In the genomic region with DNA sequence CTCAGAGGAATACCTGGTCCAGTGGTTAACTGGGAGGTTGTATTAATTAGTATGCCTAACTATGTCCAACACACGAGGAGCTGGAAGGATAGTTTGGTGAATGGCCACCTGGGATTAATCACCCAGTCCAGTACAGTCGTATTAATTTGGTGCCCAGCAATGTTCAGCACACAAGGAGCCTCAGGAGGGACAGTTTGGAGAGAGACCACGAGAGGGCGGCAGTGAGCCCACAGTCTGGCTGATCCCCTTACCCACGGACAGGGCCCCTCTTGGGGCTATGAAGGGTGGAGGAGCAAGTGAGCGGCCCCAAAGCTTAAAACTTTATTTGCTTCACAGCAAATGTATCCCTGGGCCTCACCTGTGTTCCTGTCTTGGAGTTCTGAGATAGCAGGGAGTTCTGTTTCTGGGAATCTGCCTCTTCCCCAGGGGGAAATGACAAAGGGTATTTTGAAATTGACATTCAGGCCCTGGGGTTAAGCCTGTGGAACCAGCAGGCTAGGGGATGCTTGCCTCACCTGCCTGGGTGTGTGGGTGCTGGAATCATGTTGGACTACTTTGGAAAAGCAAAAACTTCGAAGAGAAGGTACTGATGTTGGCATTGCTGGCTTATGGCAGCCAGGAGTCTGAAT, we compare ENCODE assay signal across 8 cellular contexts.
DNase-seq lines count a peak whose midpoint lies in the region; ATAC-seq, FAIRE-seq and TF ChIP-seq lines count a peak whose summit lies in the region.

No MANE protein-coding gene starts in this region.

- DNase-seq in GM03348 (ENCODE audit: low spot score) (peak; percentile 54), endothelial cell of umbilical vein (ENCODE audit: low read depth, low spot score) (peak; percentile 19), transverse colon (peak; percentile 17)
- DNase-seq in activated CD4-positive, alpha-beta T cell treated with anti-CD3 and anti-CD28 coated beads for 48 hours, result peak; percentile 68
- peak in 7 of 10 donors; percentile 3 to 20 (median 11) for DNase-seq in naive thymus-derived CD8-positive, alpha-beta T cell

- H3K4me1 Mint-ChIP-seq in naive thymus-derived CD8-positive, alpha-beta T cell, result no peaks in the 10 kb centered on the region

- TF ChIP-seq EP300 in transverse colon (IDR thresholded peaks at IDR 0.05; ENCODE audit: low read depth), result no peak

- in situ Hi-C loops in transverse colon (cut with MboI; ENCODE audit: low pct_ligation_motif_present in 1 of 4, low pct_unique_long_range_greater_than_20kb in 1 of 4, low sequenced_read_pairs in 3 of 4), result no loop called here

- H3K9me1 ChIP-seq in endothelial cell of umbilical vein (replicated peaks; ENCODE audit: control insufficient read depth, extremely low read depth, insufficient read depth, low read length), result no peaks in the 10 kb centered on the region

- H3K4me1 ChIP-seq in endothelial cell of umbilical vein (ENCODE audit: control insufficient read depth, extremely low read depth, insufficient read depth, low read length), result no peaks in the 10 kb centered on the region
- peaks cover 0 to 3% (median 0%) of the 10 kb centered on the region in 4 donors for H3K4me1 ChIP-seq in transverse colon

- no TSS peak for BruUV-seq in endothelial cell of umbilical vein (replicated peaks; lab: Mats Ljungman, UMichigan)

- CTCF ChIA-PET in endothelial cell of umbilical vein (lab: Charles Lee), result no interaction called here

- H2AFZ ChIP-seq in endothelial cell of umbilical vein (ENCODE audit: low read depth, low read length), result no peak overlapping the region

- peaks cover 0 to 3% (median 0%) of the 10 kb centered on the region in 9 donors for H3K9me3 Mint-ChIP-seq in naive thymus-derived CD8-positive, alpha-beta T cell

- dilution Hi-C loops in endothelial cell of umbilical vein (cut with MboI; ENCODE audit: extremely low pct_ligation_motif_present, low sequenced_read_pairs), result no loop called here

- H4K20me1 ChIP-seq in endothelial cell of umbilical vein (replicated peaks; ENCODE audit: control insufficient read depth, extremely low read depth, insufficient read depth, low read length), result no peaks in the 10 kb centered on the region

- H3K9me3 ChIP-seq in endothelial cell of umbilical vein (replicated peaks; ENCODE audit: control insufficient read depth, insufficient read depth, low read length), result no peaks in the 10 kb centered on the region
- H3K9me3 ChIP-seq in transverse colon, result no peaks in the 10 kb centered on the region

- H3K27me3 Mint-ChIP-seq in naive thymus-derived CD8-positive, alpha-beta T cell, result peaks cover 0 to 12% (median 2%) of the 10 kb centered on the region in 5 donors

- intact Hi-C loops in endothelial cell of umbilical vein (cut with micrococcal nuclease), result loop anchor here (1.0 to 5.0 kb wide), 5 partner anchors 34 to 483 kb away; no protein-coding TSS in a partner anchor
- intact Hi-C loops in transverse colon (cut with DNase I; ENCODE audit: low total_unique reads), result no loop called here

- no peaks in the 10 kb centered on the region for H3K79me2 ChIP-seq in endothelial cell of umbilical vein (ENCODE audit: control insufficient read depth, insufficient read depth, low read length)

- no peak overlapping the region for H3K4me3 ChIP-seq in endothelial cell of umbilical vein (replicated peaks in 1 of 3; ENCODE audit: insufficient read depth in 1 of 3, low read depth in 1 of 3, low read length in 3 of 3)
- H3K4me3 ChIP-seq in transverse colon, result no peak overlapping the region

- POLR2A ChIA-PET in endothelial cell of umbilical vein (lab: Charles Lee), result no interaction called here
- POLR2A ChIA-PET in naive thymus-derived CD8-positive, alpha-beta T cell (lab: Charles Lee), result no interaction called here

- no peak overlapping the region for H3K4me2 ChIP-seq in endothelial cell of umbilical vein (ENCODE audit: insufficient read depth, low read length)

- H3K27me3 ChIP-seq in endothelial cell of umbilical vein (ENCODE audit: control insufficient read depth in 2 of 2, insufficient read depth in 2 of 2, low read length in 2 of 2), result no peaks in the 10 kb centered on the region
- H3K27me3 ChIP-seq in transverse colon, result no peaks in the 10 kb centered on the region

- FAIRE-seq in endothelial cell of umbilical vein (lab: Jason Lieb, UNC), result peak; percentile 12

- no peaks in the 10 kb centered on the region for H3K36me3 Mint-ChIP-seq in naive thymus-derived CD8-positive, alpha-beta T cell

- 21 to 100% methylated on average over 1 to 7 of the region's 7 CpGs for WGBS in transverse colon (ENCODE audit: low coverage in 1 of 2), 2 donors

- no peak for ATAC-seq in naive thymus-derived CD8-positive, alpha-beta T cell
- ATAC-seq in HG02852 (IDR thresholded peaks at IDR 0.05; ENCODE audit: unreplicated experiment) (no peak), GM21390 (IDR thresholded peaks at IDR 0.05; ENCODE audit: unreplicated experiment) (no peak)

- no peaks in the 10 kb centered on the region for H3K36me3 ChIP-seq in endothelial cell of umbilical vein (ENCODE audit: control insufficient read depth in 2 of 2, extremely low read depth in 1 of 2, insufficient read depth in 2 of 2, low read length in 2 of 2)
- no peaks in the 10 kb centered on the region for H3K36me3 ChIP-seq in transverse colon

- H3K4me3 Mint-ChIP-seq in naive thymus-derived CD8-positive, alpha-beta T cell, result no peak overlapping the region

- H3K9ac ChIP-seq in endothelial cell of umbilical vein (replicated peaks; ENCODE audit: extremely low read depth, insufficient read depth, low read length), result no peak overlapping the region

- H3K27ac Mint-ChIP-seq in naive thymus-derived CD8-positive, alpha-beta T cell, result no peak overlapping the region

- no peak overlapping the region for H3K27ac ChIP-seq in endothelial cell of umbilical vein (ENCODE audit: insufficient read depth, low read depth, low read length)
- H3K27ac ChIP-seq in transverse colon, result no peak overlapping the region

- TF ChIP-seq POLR2A in endothelial cell of umbilical vein (IDR thresholded peaks at IDR 0.05; ENCODE audit: low read depth, low read length) (no peak), transverse colon (IDR thresholded peaks at IDR 0.05) (no peak)

- TF ChIP-seq CTCF in LNCAP (IDR thresholded peaks at IDR 0.05) (peak; percentile 91), endothelial cell of umbilical vein (IDR thresholded peaks at IDR 0.05; ENCODE audit: extremely low read depth in 1 of 2, insufficient read depth in 1 of 2, low read depth in 1 of 2, low read length in 2 of 2) (peak; percentile 52 to 73), transverse colon (IDR thresholded peaks at IDR 0.05) (peak; percentile 33 to 59 (median 53))

TF ChIP-seq in endothelial cell of umbilical vein, 7 proteins besides CTCF, POLR2A, EP300 and RAD21:
- TF ChIP-seq POLR2AphosphoS5 (IDR thresholded peaks at IDR 0.05; ENCODE audit: insufficient read depth, low read depth, low read length) (no peak), JUN (IDR thresholded peaks at IDR 0.05; ENCODE audit: borderline replicate concordance, insufficient read depth, insufficient read length, low read depth) (no peak), EZH2 (IDR thresholded peaks at IDR 0.05; ENCODE audit: borderline replicate concordance, low read depth, low read length, severe bottlenecking) (no peak), FOS (IDR thresholded peaks at IDR 0.05; ENCODE audit: borderline replicate concordance, insufficient read depth, low read length) (no peak), MYC (IDR thresholded peaks at IDR 0.05; ENCODE audit: low read depth, low read length) (no peak), GATA2 (IDR thresholded peaks at IDR 0.05; ENCODE audit: insufficient read depth, insufficient read length, low read depth, low read length) (no peak)
- TF ChIP-seq, protein P1, sequence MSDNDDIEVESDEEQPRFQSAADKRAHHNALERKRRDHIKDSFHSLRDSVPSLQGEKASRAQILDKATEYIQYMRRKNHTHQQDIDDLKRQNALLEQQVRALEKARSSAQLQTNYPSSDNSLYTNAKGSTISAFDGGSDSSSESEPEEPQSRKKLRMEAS (IDR thresholded peaks at IDR 0.05; ENCODE audit: insufficient read depth, insufficient read length), result no peak
TF ChIP-seq in endothelial cell of umbilical vein: peak in this region for 0.

Comparison
In these comparisons a context has a peak if more than half of its experiments do, and no peak if none do; other contexts are left out.
1. DNase-seq: peak in every context shown above with its lines; median percentile 68 in activated CD4-positive, alpha-beta T cell treated with anti-CD3 and anti-CD28 coated beads for 48 hours; 54 in GM03348; 19 in endothelial cell of umbilical vein; 17 in transverse colon; 11 in naive thymus-derived CD8-positive, alpha-beta T cell.